2 cellular contexts compared by ENCODE assay signal in the genomic region with DNA sequence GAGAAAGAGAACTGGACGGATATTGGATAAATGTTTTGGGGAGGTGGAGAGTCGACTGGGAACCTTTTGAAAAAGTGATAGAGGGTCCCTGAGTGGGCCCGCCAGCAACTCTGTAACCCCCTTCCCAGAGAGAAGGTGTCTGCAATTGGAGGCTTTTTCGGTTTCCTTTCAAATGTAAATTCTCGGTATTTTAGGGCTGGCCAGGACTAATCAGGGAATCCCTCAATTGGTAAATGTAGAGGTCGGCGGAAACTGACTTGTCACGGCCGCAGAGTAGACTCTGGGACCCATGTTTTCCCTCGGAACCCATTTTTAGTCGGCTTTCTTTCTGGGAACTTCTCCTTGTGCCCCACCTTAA.
A peak's percentile ranks its signal among the peaks of the same experiment; 100 is the strongest.
TF ChIP-seq lines count a peak whose summit lies in the region.

No MANE protein-coding gene starts in this region.

TF ChIP-seq in HCT116, 20 proteins besides CTCF, POLR2A, EP300 and RAD21:
- TF ChIP-seq ELF1 (IDR thresholded peaks at IDR 0.05; ENCODE audit: borderline replicate concordance, low read depth) (no peak), CBX3 (IDR thresholded peaks at IDR 0.05; ENCODE audit: low read depth) (no peak), POLR2AphosphoS5 (IDR thresholded peaks at IDR 0.05; ENCODE audit: low read depth, low read length) (no peak), ZFX (IDR thresholded peaks at IDR 0.05) (peak; percentile 26; the same call in 1 of the 2 replicates), SRF (IDR thresholded peaks at IDR 0.05; ENCODE audit: low read depth) (no peak)

TF ChIP-seq in GM12878, 131 proteins besides CTCF, POLR2A, EP300 and RAD21:
- TF ChIP-seq NRF1 (conservative IDR thresholded peaks at IDR 0.05; ENCODE audit: low read depth, low read length) (no peak), ZNF217 (IDR thresholded peaks at IDR 0.05) (no peak), MTA2 (IDR thresholded peaks at IDR 0.05; ENCODE audit: low read depth) (no peak), PAX8 (IDR thresholded peaks at IDR 0.05) (no peak), CBX3 (IDR thresholded peaks at IDR 0.05; ENCODE audit: borderline replicate concordance, low read depth) (no peak), MYC (IDR thresholded peaks at IDR 0.05; ENCODE audit: insufficient read depth, insufficient read length, insufficient replicate concordance, low read length, severe bottlenecking) (no peak), ZNF274 (IDR thresholded peaks at IDR 0.05; ENCODE audit: insufficient read depth, insufficient read length) (no peak), HDAC6 (IDR thresholded peaks at IDR 0.05; ENCODE audit: unreplicated experiment) (no peak), PML (IDR thresholded peaks at IDR 0.05; ENCODE audit: low read length) (no peak), BRCA1 (IDR thresholded peaks at IDR 0.05; ENCODE audit: low read depth, low read length) (no peak), STAT1 (conservative IDR thresholded peaks at IDR 0.05) (no peak)
- TF ChIP-seq, protein P1, sequence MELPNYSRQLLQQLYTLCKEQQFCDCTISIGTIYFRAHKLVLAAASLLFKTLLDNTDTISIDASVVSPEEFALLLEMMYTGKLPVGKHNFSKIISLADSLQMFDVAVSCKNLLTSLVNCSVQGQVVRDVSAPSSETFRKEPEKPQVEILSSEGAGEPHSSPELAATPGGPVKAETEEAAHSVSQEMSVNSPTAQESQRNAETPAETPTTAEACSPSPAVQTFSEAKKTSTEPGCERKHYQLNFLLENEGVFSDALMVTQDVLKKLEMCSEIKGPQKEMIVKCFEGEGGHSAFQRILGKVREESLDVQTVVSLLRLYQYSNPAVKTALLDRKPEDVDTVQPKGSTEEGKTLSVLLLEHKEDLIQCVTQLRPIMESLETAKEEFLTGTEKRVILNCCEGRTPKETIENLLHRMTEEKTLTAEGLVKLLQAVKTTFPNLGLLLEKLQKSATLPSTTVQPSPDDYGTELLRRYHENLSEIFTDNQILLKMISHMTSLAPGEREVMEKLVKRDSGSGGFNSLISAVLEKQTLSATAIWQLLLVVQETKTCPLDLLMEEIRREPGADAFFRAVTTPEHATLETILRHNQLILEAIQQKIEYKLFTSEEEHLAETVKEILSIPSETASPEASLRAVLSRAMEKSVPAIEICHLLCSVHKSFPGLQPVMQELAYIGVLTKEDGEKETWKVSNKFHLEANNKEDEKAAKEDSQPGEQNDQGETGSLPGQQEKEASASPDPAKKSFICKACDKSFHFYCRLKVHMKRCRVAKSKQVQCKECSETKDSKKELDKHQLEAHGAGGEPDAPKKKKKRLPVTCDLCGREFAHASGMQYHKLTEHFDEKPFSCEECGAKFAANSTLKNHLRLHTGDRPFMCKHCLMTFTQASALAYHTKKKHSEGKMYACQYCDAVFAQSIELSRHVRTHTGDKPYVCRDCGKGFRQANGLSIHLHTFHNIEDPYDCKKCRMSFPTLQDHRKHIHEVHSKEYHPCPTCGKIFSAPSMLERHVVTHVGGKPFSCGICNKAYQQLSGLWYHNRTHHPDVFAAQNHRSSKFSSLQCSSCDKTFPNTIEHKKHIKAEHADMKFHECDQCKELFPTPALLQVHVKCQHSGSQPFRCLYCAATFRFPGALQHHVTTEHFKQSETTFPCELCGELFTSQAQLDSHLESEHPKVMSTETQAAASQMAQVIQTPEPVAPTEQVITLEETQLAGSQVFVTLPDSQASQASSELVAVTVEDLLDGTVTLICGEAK (IDR thresholded peaks at IDR 0.05; ENCODE audit: borderline replicate concordance): no peak
- TF ChIP-seq, protein P2, sequence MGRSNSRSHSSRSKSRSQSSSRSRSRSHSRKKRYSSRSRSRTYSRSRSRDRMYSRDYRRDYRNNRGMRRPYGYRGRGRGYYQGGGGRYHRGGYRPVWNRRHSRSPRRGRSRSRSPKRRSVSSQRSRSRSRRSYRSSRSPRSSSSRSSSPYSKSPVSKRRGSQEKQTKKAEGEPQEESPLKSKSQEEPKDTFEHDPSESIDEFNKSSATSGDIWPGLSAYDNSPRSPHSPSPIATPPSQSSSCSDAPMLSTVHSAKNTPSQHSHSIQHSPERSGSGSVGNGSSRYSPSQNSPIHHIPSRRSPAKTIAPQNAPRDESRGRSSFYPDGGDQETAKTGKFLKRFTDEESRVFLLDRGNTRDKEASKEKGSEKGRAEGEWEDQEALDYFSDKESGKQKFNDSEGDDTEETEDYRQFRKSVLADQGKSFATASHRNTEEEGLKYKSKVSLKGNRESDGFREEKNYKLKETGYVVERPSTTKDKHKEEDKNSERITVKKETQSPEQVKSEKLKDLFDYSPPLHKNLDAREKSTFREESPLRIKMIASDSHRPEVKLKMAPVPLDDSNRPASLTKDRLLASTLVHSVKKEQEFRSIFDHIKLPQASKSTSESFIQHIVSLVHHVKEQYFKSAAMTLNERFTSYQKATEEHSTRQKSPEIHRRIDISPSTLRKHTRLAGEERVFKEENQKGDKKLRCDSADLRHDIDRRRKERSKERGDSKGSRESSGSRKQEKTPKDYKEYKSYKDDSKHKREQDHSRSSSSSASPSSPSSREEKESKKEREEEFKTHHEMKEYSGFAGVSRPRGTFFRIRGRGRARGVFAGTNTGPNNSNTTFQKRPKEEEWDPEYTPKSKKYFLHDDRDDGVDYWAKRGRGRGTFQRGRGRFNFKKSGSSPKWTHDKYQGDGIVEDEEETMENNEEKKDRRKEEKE (IDR thresholded peaks at IDR 0.05): no peak
TF ChIP-seq in GM12878: peak in this region for 0.
